Comparison of ENCODE assay signal across 10 cellular contexts in the genomic region with DNA sequence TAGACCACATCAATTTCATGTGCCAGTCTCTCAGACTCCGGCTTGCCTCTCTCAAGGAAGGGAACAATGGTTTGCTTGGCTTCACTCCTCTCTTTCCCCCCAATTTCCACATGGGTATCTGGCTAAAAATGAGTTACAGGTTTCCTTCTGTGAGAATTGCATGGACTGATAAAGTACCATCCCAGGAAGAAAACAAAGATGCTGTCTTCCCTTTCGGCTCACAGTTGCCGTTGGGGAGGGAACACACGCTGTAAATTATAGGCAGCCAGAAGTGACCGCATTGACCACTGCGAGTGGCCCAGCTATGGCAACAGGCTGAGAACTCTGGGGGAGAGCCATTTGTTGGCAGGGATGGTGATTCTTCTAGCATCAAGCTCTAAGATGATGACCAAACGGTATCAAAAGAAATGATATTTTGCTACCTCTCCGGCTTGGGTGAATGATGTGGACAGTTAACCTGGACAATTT. TPM values are rescaled to one million over a fixed set of nuclear protein-coding genes. Genes with fewer than 3 reads are reported as not detected.
A peak's percentile ranks its signal among the peaks of the same experiment; 100 is the strongest.
DNase-seq lines count a peak whose midpoint lies in the region; ATAC-seq and TF ChIP-seq lines count a peak whose summit lies in the region.
"Had no signal": no experiment of that assay in that cellular context is flagged by ENCODE, and none has a peak within 500 bp of the region (broad histone marks: within the 10 kb centered on the region; RNA-seq: fewer than 3 reads in every experiment).

No MANE protein-coding gene starts in this region.

- no peak overlapping the region for H2AFZ ChIP-seq in PC-3 (ENCODE audit: low read length)

- TF ChIP-seq CTCF in PC-3 (conservative IDR thresholded peaks at IDR 0.05; ENCODE audit: low read depth, low read length) (no peak), chondrocyte (IDR thresholded peaks at IDR 0.05) (no peak), A673 (conservative IDR thresholded peaks at IDR 0.05; ENCODE audit: low read depth, low read length) (no peak)

- no peaks in the 10 kb centered on the region for H3K27me3 Mint-ChIP-seq in T-helper 1 cell treated with Interleukin-12 subunit alpha and Interleukin-12 subunit beta and Interleukin-4 antibody, amounts not matched to agents 30 μg/mL and 1 μg/mL, for 36 hours (ENCODE audit: low read depth)
- no peaks in the 10 kb centered on the region for H3K27me3 Mint-ChIP-seq in chondrocyte (ENCODE audit: low read depth)

- no peak for DNase-seq in T-helper 1 cell
- no peak for DNase-seq in PC-3
- no peak for DNase-seq in chondrocyte (ENCODE audit: low spot score)
- DNase-seq in stimulated activated CD4-positive, alpha-beta T cell treated with anti-CD3 and anti-CD28 coated beads, Interleukin-4, amount 100 ng/mL, for 1 hour = no peak
- DNase-seq in Ammon's horn (ENCODE audit: low spot score) = no peak
- DNase-seq in A673 (ENCODE audit: low spot score) = no peak
- DNase-seq: NCI-H1048, pancreas had no signal

- H3K9me2 ChIP-seq in PC-3 (replicated peaks; ENCODE audit: low read length) = no peaks in the 10 kb centered on the region

- peak overlapping the region; percentile 91 for H3K4me3 Mint-ChIP-seq in T-helper 1 cell treated with Interleukin-12 subunit alpha and Interleukin-12 subunit beta and Interleukin-4 antibody, amounts not matched to agents 30 μg/mL and 1 μg/mL, for 36 hours
- peak overlapping the region; percentile 74 for H3K4me3 Mint-ChIP-seq in chondrocyte (ENCODE audit: unreplicated experiment)

- no peak for ATAC-seq in PC-3

- H3K27ac ChIP-seq in PC-3 (ENCODE audit: low read length) (peak overlapping the region; percentile 91), skin epidermis (peak overlapping the region in 20 of 21 experiments; percentile 0 to 96 (median 80)), A673 (ENCODE audit: low read depth, low read length, poor library complexity, severe bottlenecking) (no peak overlapping the region)

- peak overlapping the region; percentile 88 for H3K27ac Mint-ChIP-seq in T-helper 1 cell treated with Interleukin-12 subunit alpha and Interleukin-12 subunit beta and Interleukin-4 antibody, amounts not matched to agents 30 μg/mL and 1 μg/mL, for 36 hours
- peak overlapping the region; percentile 95 for H3K27ac Mint-ChIP-seq in chondrocyte (ENCODE audit: unreplicated experiment)

- peaks cover 92% of the 10 kb centered on the region for H3K4me1 Mint-ChIP-seq in T-helper 1 cell treated with Interleukin-12 subunit alpha and Interleukin-12 subunit beta and Interleukin-4 antibody, amounts not matched to agents 30 μg/mL and 1 μg/mL, for 36 hours (ENCODE audit: low read depth)
- H3K4me1 Mint-ChIP-seq in chondrocyte (ENCODE audit: low read depth) = peaks cover 56% of the 10 kb centered on the region

- no peaks in the 10 kb centered on the region for H3K9me3 Mint-ChIP-seq in T-helper 1 cell treated with Interleukin-12 subunit alpha and Interleukin-12 subunit beta and Interleukin-4 antibody, amounts not matched to agents 30 μg/mL and 1 μg/mL, for 36 hours
- no peaks in the 10 kb centered on the region for H3K9me3 Mint-ChIP-seq in chondrocyte (ENCODE audit: low read depth)

- H3K79me2 ChIP-seq in PC-3 (ENCODE audit: low read length) = peaks cover 79% of the 10 kb centered on the region

- intact Hi-C loops in PC-3 (cut with micrococcal nuclease) = loop anchor here (5.0 kb wide), 2 partner anchors 249 to 466 kb away; no protein-coding TSS in a partner anchor
- intact Hi-C loops in A673 (cut with micrococcal nuclease; ENCODE audit: unreplicated experiment) = no loop called here

- peaks cover 34% of the 10 kb centered on the region for H3K36me3 ChIP-seq in PC-3 (ENCODE audit: low read depth, low read length)
- H3K36me3 ChIP-seq in A673 (ENCODE audit: insufficient read depth, low read length, poor library complexity, severe bottlenecking) = no peaks in the 10 kb centered on the region
- H3K36me3 ChIP-seq: pancreas had no signal

- POLR2A ChIA-PET in PC-3 (lab: Charles Lee; ENCODE audit: unreplicated experiment) = interaction anchor here (0.6 to 2.2 kb wide), 2 partner anchors 90 to 157 kb away, joined by 3 to 30 read pairs; no protein-coding TSS in a partner anchor
- POLR2A ChIA-PET in A673 (lab: Charles Lee; ENCODE audit: low non-redundant PET) = no interaction called here

- H3F3A ChIP-seq in PC-3 (ENCODE audit: low read length, unreplicated experiment) = peaks cover 12% of the 10 kb centered on the region

- H3K9me3 ChIP-seq in PC-3 (ENCODE audit: low read length) = no peaks in the 10 kb centered on the region
- H3K9me3 ChIP-seq in A673 (ENCODE audit: low read depth, low read length, poor library complexity, severe bottlenecking) = no peaks in the 10 kb centered on the region
- H3K9me3 ChIP-seq: pancreas had no signal

- CTCF ChIA-PET in PC-3 (lab: Charles Lee) = interaction anchor here (0.5 to 2.1 kb wide), 3 partner anchors 269 to 354 kb away, joined by 3 to 6 read pairs (median 5); no protein-coding TSS in a partner anchor
- CTCF ChIA-PET in A673 (lab: Charles Lee) = no interaction called here

- peaks cover 48% of the 10 kb centered on the region for H3K4me1 ChIP-seq in PC-3 (ENCODE audit: insufficient read depth, low read length)
- no peaks in the 10 kb centered on the region for H3K4me1 ChIP-seq in A673 (ENCODE audit: insufficient read depth, low read length, poor library complexity, severe bottlenecking)

- no TSS peak for BruUV-seq in PC-3 (replicated peaks; lab: Mats Ljungman, UMichigan)
- BruUV-seq in A673 (replicated peaks; lab: Mats Ljungman, UMichigan) = no TSS peak

- peak overlapping the region; percentile 90 for H3K4me2 ChIP-seq in PC-3 (ENCODE audit: low read length)

- H3K4me3 ChIP-seq in PC-3 (ENCODE audit: low read length) (peak overlapping the region; percentile 75), skin epidermis (peak overlapping the region; percentile 14 to 48 (median 39)), A673 (ENCODE audit: low read depth, low read length, poor library complexity, severe bottlenecking) (no peak overlapping the region)

- peak overlapping the region; percentile 75 for H3K9ac ChIP-seq in PC-3 (ENCODE audit: low read length)

- no peaks in the 10 kb centered on the region for H4K20me1 ChIP-seq in PC-3 (ENCODE audit: low read length)

- H3K27me3 ChIP-seq in PC-3 (ENCODE audit: low read length) (no peaks in the 10 kb centered on the region), A673 (replicated peaks; ENCODE audit: insufficient read depth, low read depth, low read length, poor library complexity) (peaks cover 68% of the 10 kb centered on the region)
- H3K27me3 ChIP-seq: pancreas had no signal

- peaks cover 48% of the 10 kb centered on the region for H3K36me3 Mint-ChIP-seq in T-helper 1 cell treated with Interleukin-12 subunit alpha and Interleukin-12 subunit beta and Interleukin-4 antibody, amounts not matched to agents 30 μg/mL and 1 μg/mL, for 36 hours (ENCODE audit: low read depth)
- H3K36me3 Mint-ChIP-seq in chondrocyte (ENCODE audit: low read depth) = peaks cover 4% of the 10 kb centered on the region

RNA-seq across cellular contexts. Expression of gene RUNX1, which starts 2.8 kb away (rescaled TPM):
- total RNA-seq in PC-3 (2014; rRNA removed) (55.2 and 77.8 TPM in 2 replicates), chondrocyte (37.9 to 73.5 TPM (median 39.7 TPM) in 3 replicates), A673 (2021) (0.11 and 0.52 TPM in 2 replicates)

Comparison
In these comparisons a context has a peak if more than half of its experiments do, and no peak if none do; other contexts are left out.
1. RNA of gene RUNX1, which starts 2.8 kb away (total RNA-seq): 55.2 to 77.8 TPM in PC-3 and 37.9 to 73.5 TPM in chondrocyte; 0.11 to 0.52 TPM in A673; every median in the first group is over 10 times any median in the second.